ENCODE assay signal across 7 cellular contexts in the genomic region with DNA sequence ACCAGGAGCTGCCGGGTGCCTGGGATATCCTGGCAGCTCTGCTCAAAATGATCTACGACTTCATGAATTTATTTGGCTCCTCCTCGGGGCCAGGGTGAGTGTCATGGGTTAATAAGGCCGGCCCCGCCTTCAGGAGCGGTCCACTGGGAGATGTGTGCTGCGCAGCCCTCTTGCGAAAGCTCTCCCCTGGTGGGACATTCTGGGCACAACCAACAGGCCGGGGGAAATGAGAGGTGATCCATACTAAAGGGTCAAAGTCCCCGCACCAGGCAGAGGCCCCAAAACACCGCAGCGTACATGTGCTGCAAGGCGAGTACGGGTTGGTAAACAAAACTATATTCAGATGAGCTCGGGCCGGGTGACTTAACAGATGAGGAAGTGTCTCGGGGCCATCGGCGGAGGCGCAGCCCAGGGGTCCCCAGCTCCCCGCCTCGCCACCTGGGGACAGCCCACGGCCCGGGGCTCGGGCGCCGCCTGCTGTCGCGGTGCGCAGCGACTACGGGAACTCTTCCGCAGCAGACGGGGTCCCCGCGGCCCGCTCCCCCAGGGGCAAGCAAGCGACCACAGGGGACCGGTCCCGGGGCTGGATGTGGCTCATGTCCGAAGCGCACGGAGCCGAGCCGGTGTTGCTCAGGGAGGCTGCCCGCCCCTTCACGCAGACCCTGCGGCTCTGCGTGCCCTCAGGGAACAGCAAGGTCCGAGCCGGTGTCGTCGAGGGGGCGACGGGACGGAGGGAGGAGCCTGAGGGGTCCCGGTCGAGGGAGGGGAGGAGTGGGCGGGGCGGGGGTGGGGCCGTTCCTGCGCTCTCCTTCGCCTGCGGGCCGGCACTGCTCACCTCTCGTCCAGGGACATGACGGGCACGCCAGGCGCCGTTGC. TPM values are rescaled to one million over a fixed set of nuclear protein-coding genes. Genes with fewer than 3 reads are reported as not detected.
DNase-seq lines count a peak whose midpoint lies in the region; ATAC-seq and TF ChIP-seq lines count a peak whose summit lies in the region.

A gene with protein sequence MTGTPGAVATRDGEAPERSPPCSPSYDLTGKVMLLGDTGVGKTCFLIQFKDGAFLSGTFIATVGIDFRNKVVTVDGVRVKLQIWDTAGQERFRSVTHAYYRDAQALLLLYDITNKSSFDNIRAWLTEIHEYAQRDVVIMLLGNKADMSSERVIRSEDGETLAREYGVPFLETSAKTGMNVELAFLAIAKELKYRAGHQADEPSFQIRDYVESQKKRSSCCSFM (plus strand): TSS at position 834 of the 876 bp plus-strand sequence. CDS start 17 bp downstream, at position 851.

- no peaks in the 10 kb centered on the region for H3K9me3 Mint-ChIP-seq in activated CD4-positive, alpha-beta T cell treated with anti-CD3 and anti-CD28 coated beads, Interleukin-2, amount 10 ng/mL, durations not matched to agents 7 days and 5 days
- no peaks in the 10 kb centered on the region for H3K9me3 Mint-ChIP-seq in progenitor cell of endocrine pancreas (ENCODE audit: low read depth)

- ATAC-seq in GM18517 (IDR thresholded peaks at IDR 0.05; ENCODE audit: unreplicated experiment) (peak; percentile 60), HG03457 (IDR thresholded peaks at IDR 0.05; ENCODE audit: unreplicated experiment) (no peak)

- CTCF ChIA-PET in activated CD4-positive, alpha-beta T cell treated with anti-CD3 and anti-CD28 coated beads, Interleukin-2, amount 10 ng/mL, durations not matched to agents 7 days and 5 days (lab: Charles Lee) = interaction anchor here (0.6 to 4.2 kb wide), 30 partner anchors 8 to 417 kb away, joined by 3 to 58 read pairs (median 4); a partner anchor contains a TSS

- TF ChIP-seq CTCF in LNCaP clone FGC (IDR thresholded peaks at IDR 0.05; ENCODE audit: control insufficient read depth, extremely low read depth, insufficient read depth) = peak; percentile 73
- TF ChIP-seq CTCF in progenitor cell of endocrine pancreas (IDR thresholded peaks at IDR 0.05; ENCODE audit: unreplicated experiment) = peak; percentile 46

- H3K4me1 Mint-ChIP-seq in activated CD4-positive, alpha-beta T cell treated with anti-CD3 and anti-CD28 coated beads, Interleukin-2, amount 10 ng/mL, durations not matched to agents 7 days and 5 days = peaks cover 54% of the 10 kb centered on the region
- H3K4me1 Mint-ChIP-seq in progenitor cell of endocrine pancreas (ENCODE audit: low read depth) = peaks cover 17% of the 10 kb centered on the region

- peaks cover 18% of the 10 kb centered on the region for H3K27me3 Mint-ChIP-seq in activated CD4-positive, alpha-beta T cell treated with anti-CD3 and anti-CD28 coated beads, Interleukin-2, amount 10 ng/mL, durations not matched to agents 7 days and 5 days
- peaks cover 7% of the 10 kb centered on the region for H3K27me3 Mint-ChIP-seq in progenitor cell of endocrine pancreas

- peak within 1 kb of the TSS; percentile 91 for H3K27ac Mint-ChIP-seq in activated CD4-positive, alpha-beta T cell treated with anti-CD3 and anti-CD28 coated beads, Interleukin-2, amount 10 ng/mL, durations not matched to agents 7 days and 5 days
- H3K27ac Mint-ChIP-seq in progenitor cell of endocrine pancreas = peak within 1 kb of the TSS; percentile 81

- DNase-seq in LNCaP clone FGC (ENCODE audit: low read depth) = no peak
- peak; percentile 39 for DNase-seq in activated CD4-positive, alpha-beta T cell treated with anti-CD3 and anti-CD28 coated beads, Interleukin-2, amount 10 ng/mL, durations not matched to agents 7 days and 5 days
- peak; percentile 81 for DNase-seq in germinal center (ENCODE audit: low spot score)
- DNase-seq in progenitor cell of endocrine pancreas (ENCODE audit: low spot score, unreplicated experiment) = peak; percentile 56
- no peak for DNase-seq in NCI-H345 (lab: John Stamatoyannopoulos, UW)

- peaks cover 13% of the 10 kb centered on the region for H3K36me3 Mint-ChIP-seq in activated CD4-positive, alpha-beta T cell treated with anti-CD3 and anti-CD28 coated beads, Interleukin-2, amount 10 ng/mL, durations not matched to agents 7 days and 5 days (ENCODE audit: low read depth)
- H3K36me3 Mint-ChIP-seq in progenitor cell of endocrine pancreas (ENCODE audit: insufficient read depth) = no peaks in the 10 kb centered on the region

- peak within 1 kb of the TSS; percentile 83 for H3K4me3 Mint-ChIP-seq in activated CD4-positive, alpha-beta T cell treated with anti-CD3 and anti-CD28 coated beads, Interleukin-2, amount 10 ng/mL, durations not matched to agents 7 days and 5 days
- H3K4me3 Mint-ChIP-seq in progenitor cell of endocrine pancreas (ENCODE audit: low read depth) = peak within 1 kb of the TSS; percentile 64

- POLR2A ChIA-PET in activated CD4-positive, alpha-beta T cell treated with anti-CD3 and anti-CD28 coated beads, Interleukin-2, amount 10 ng/mL, durations not matched to agents 7 days and 5 days (lab: Charles Lee) = interaction anchor here (3.0 kb wide), 1 partner anchor 80 kb away, joined by 13 read pairs; no protein-coding TSS in a partner anchor

- H3K4me3 ChIP-seq in LNCaP clone FGC (ENCODE audit: low read depth, low read length) = no peak within 1 kb of the TSS

RNA-seq across cellular contexts. Expression of the gene that starts here (rescaled TPM):
- total RNA-seq in activated CD4-positive, alpha-beta T cell treated with anti-CD3 and anti-CD28 coated beads, Interleukin-2, amount 10 ng/mL, durations not matched to agents 7 days and 5 days = 10 to 100 TPM; 28.2 to 30.4 TPM
- 3.2 TPM in 2 replicates for total RNA-seq in progenitor cell of endocrine pancreas

Comparison
In these comparisons a context has a peak if more than half of its experiments do, and no peak if none do; other contexts are left out.
1. DNase-seq: peak in activated CD4-positive, alpha-beta T cell treated with anti-CD3 and anti-CD28 coated beads, Interleukin-2, amount 10 ng/mL, durations not matched to agents 7 days and 5 days (single experiment), germinal center (single experiment) and progenitor cell of endocrine pancreas (single experiment); none in LNCaP clone FGC (single experiment) and NCI-H345 (single experiment).